8 cellular contexts compared by ENCODE assay signal in genomic region chr19:4401482-4402170, GRCh38. TPM values are rescaled to one million over a fixed set of nuclear protein-coding genes. Genes with fewer than 3 reads are reported as not detected.
DNase-seq lines count a peak whose midpoint lies in the region; ATAC-seq, FAIRE-seq and TF ChIP-seq lines count a peak whose summit lies in the region.

No MANE protein-coding gene starts in this region.

- H3K4me2 ChIP-seq in GM23338: peak overlapping the region; percentile 65

- peak overlapping the region; percentile 98 for H3K4me3 Mint-ChIP-seq in GM23338
- peak overlapping the region; percentile 74 to 89 (median 84) for H3K4me3 Mint-ChIP-seq in T-cell

- TF ChIP-seq CTCF in GM23338 (conservative IDR thresholded peaks at IDR 0.05; ENCODE audit: low read depth in 2 of 2) (no peak), fibroblast of pulmonary artery (IDR thresholded peaks at IDR 0.05; ENCODE audit: low read length, missing control alignments) (no peak)

- DNase-seq in GM23338 (ENCODE audit: low spot score) (no peak), T-cell (no peak), fibroblast of pulmonary artery (ENCODE audit: low read depth) (no peak), skeletal muscle cell (ENCODE audit: low read depth) (no peak), glomerular visceral epithelial cell (ENCODE audit: extremely low spot score) (no peak), NCI-H524 (lab: John Stamatoyannopoulos, UW) (no peak), Ammon's horn (ENCODE audit: low spot score) (no peak), GM19239 (ENCODE audit: insufficient read length, low spot score) (no peak)

- H2AFZ ChIP-seq in GM23338: no peak overlapping the region

- H3K4me1 Mint-ChIP-seq in GM23338: peaks cover 46% of the 10 kb centered on the region
- peaks cover 51 to 68% (median 57%) of the 10 kb centered on the region in 3 donors for H3K4me1 Mint-ChIP-seq in T-cell

- peak overlapping the region; percentile 14; the same call in 1 of the 2 replicates for H3K27ac ChIP-seq in GM23338 (ENCODE audit: low read depth)

- H3K79me2 ChIP-seq in GM23338 (replicated peaks; ENCODE audit: insufficient read depth): peaks cover 84% of the 10 kb centered on the region

- POLR2A ChIA-PET in T-cell (lab: Charles Lee): interaction anchor here in 1 of 2 donors (0.6 to 1.3 kb wide), 8 partner anchors 16 to 639 kb away, joined by 3 to 29 read pairs (median 4); partner anchors contain the start of gene HDGFL2

- H3K9me3 Mint-ChIP-seq in GM23338 (no peaks in the 10 kb centered on the region; the same call in 2 of the 3 replicates), T-cell (no peaks in the 10 kb centered on the region)

- 0 out of 2 replicates have a peak, but pooled peaks cover 10% of the 10 kb centered on the region for H3F3A ChIP-seq in GM23338 (replicated peaks; ENCODE audit: low read depth)

- ATAC-seq in GM23338 (no peak), T-cell (replicated peaks in 1 of 4) (no peak)

- H3K36me3 ChIP-seq in GM23338 (ENCODE audit: insufficient read depth): peaks cover 7% of the 10 kb centered on the region; the same call in 1 of the 2 replicates

- H3K4me3 ChIP-seq in GM23338 (peak overlapping the region; percentile 38), fibroblast of pulmonary artery (replicated peaks; ENCODE audit: low read depth, low read length) (peak overlapping the region; percentile 56), skeletal muscle cell (ENCODE audit: low read depth, low read length) (peak overlapping the region; percentile 47)

- H3K4me1 ChIP-seq in GM23338 (ENCODE audit: insufficient read depth): peaks cover 43% of the 10 kb centered on the region

- no peaks in the 10 kb centered on the region for H3K9me2 ChIP-seq in GM23338 (ENCODE audit: insufficient read depth)

- H3K36me3 Mint-ChIP-seq in GM23338 (ENCODE audit: low read depth): peaks cover 46% of the 10 kb centered on the region
- peaks cover 6% of the 10 kb centered on the region for H3K36me3 Mint-ChIP-seq in T-cell

- no peaks in the 10 kb centered on the region for H3K27me3 ChIP-seq in GM23338 (ENCODE audit: insufficient read depth)

- H3K27ac Mint-ChIP-seq in GM23338 (peak overlapping the region; percentile 95), T-cell (peak overlapping the region; percentile 87 to 92)

- H4K20me1 ChIP-seq in GM23338 (replicated peaks; ENCODE audit: insufficient read depth): peaks cover 59% of the 10 kb centered on the region

- no peak for FAIRE-seq in GM19239 (lab: Jason Lieb, UNC)

- peaks cover 6% of the 10 kb centered on the region for H3K27me3 Mint-ChIP-seq in GM23338 (ENCODE audit: insufficient read depth, low read depth, poor library complexity)
- no peaks in the 10 kb centered on the region for H3K27me3 Mint-ChIP-seq in T-cell

- CTCF ChIA-PET in T-cell (lab: Charles Lee): interaction anchor here in 1 of 2 donors (0.6 to 1.5 kb wide), 11 partner anchors 32 to 1451 kb away, joined by 3 to 18 read pairs (median 5); partner anchors contain the start of genes FEM1A, MPND and YJU2

TF ChIP-seq in GM23338, 12 proteins besides CTCF, POLR2A, EP300 and RAD21 (continues in another document):
- TF ChIP-seq ZNF114 (CRISPR knock-in tag; IDR thresholded peaks at IDR 0.05): no peak
- TF ChIP-seq POLR2AphosphoS5 (IDR thresholded peaks at IDR 0.05; ENCODE audit: low read depth): no peak
- TF ChIP-seq EZH2phosphoT487 (IDR thresholded peaks at IDR 0.05; ENCODE audit: unreplicated experiment): no peak
- TF ChIP-seq NANOG (IDR thresholded peaks at IDR 0.05; ENCODE audit: borderline replicate concordance): no peak
- TF ChIP-seq, protein P1, sequence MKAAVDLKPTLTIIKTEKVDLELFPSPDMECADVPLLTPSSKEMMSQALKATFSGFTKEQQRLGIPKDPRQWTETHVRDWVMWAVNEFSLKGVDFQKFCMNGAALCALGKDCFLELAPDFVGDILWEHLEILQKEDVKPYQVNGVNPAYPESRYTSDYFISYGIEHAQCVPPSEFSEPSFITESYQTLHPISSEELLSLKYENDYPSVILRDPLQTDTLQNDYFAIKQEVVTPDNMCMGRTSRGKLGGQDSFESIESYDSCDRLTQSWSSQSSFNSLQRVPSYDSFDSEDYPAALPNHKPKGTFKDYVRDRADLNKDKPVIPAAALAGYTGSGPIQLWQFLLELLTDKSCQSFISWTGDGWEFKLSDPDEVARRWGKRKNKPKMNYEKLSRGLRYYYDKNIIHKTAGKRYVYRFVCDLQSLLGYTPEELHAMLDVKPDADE (IDR thresholded peaks at IDR 0.05): no peak
- TF ChIP-seq, protein P2, sequence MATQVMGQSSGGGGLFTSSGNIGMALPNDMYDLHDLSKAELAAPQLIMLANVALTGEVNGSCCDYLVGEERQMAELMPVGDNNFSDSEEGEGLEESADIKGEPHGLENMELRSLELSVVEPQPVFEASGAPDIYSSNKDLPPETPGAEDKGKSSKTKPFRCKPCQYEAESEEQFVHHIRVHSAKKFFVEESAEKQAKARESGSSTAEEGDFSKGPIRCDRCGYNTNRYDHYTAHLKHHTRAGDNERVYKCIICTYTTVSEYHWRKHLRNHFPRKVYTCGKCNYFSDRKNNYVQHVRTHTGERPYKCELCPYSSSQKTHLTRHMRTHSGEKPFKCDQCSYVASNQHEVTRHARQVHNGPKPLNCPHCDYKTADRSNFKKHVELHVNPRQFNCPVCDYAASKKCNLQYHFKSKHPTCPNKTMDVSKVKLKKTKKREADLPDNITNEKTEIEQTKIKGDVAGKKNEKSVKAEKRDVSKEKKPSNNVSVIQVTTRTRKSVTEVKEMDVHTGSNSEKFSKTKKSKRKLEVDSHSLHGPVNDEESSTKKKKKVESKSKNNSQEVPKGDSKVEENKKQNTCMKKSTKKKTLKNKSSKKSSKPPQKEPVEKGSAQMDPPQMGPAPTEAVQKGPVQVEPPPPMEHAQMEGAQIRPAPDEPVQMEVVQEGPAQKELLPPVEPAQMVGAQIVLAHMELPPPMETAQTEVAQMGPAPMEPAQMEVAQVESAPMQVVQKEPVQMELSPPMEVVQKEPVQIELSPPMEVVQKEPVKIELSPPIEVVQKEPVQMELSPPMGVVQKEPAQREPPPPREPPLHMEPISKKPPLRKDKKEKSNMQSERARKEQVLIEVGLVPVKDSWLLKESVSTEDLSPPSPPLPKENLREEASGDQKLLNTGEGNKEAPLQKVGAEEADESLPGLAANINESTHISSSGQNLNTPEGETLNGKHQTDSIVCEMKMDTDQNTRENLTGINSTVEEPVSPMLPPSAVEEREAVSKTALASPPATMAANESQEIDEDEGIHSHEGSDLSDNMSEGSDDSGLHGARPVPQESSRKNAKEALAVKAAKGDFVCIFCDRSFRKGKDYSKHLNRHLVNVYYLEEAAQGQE (IDR thresholded peaks at IDR 0.05; ENCODE audit: unreplicated experiment): no peak
- TF ChIP-seq EZH2 (IDR thresholded peaks at IDR 0.05; ENCODE audit: low read depth, unreplicated experiment): no peak

RNA-seq across cellular contexts. Expression of gene CHAF1A, which starts 0.8 kb away (rescaled TPM):
- 84.1 and 113 TPM in 2 replicates for total RNA-seq in GM23338 (2014; rRNA removed; shearing (Covaris generic))
- 109 and 125 TPM in 2 replicates for polyA plus RNA-seq in GM23338 (2016; fragmentation: Nextera tagmentation; extraction: Ambion mirVana)
- 10 to 100 TPM; 14.4 to 27.3 (median 16.5) TPM for total RNA-seq in T-cell

RNA-seq across cellular contexts. Expression of gene SH3GL1, which starts 1.3 kb away (rescaled TPM):
- 85.8 and 89.5 TPM in 2 replicates for total RNA-seq in GM23338 (2014; rRNA removed; shearing (Covaris generic))
- polyA plus RNA-seq in GM23338 (2016; fragmentation: Nextera tagmentation; extraction: Ambion mirVana): 73.1 and 75.6 TPM in 2 replicates
- total RNA-seq in T-cell: 10 to 100 TPM; 38.8 to 51.5 (median 45.7) TPM

RNA-seq across cellular contexts. Expression of gene UBXN6, which starts 56.0 kb away (rescaled TPM):
- 21.6 TPM in 2 replicates for total RNA-seq in GM23338 (2014; rRNA removed; shearing (Covaris generic))
- 19.1 and 20.4 TPM in 2 replicates for polyA plus RNA-seq in GM23338 (2016; fragmentation: Nextera tagmentation; extraction: Ambion mirVana)
- 10 to 100 TPM; 49.7 to 86.4 (median 76.5) TPM for total RNA-seq in T-cell

RNA-seq across cellular contexts. Expression of gene MPND, which starts 58.3 kb away (rescaled TPM):
- total RNA-seq in GM23338 (2014; rRNA removed; shearing (Covaris generic)): 9.1 and 15.6 TPM in 2 replicates
- polyA plus RNA-seq in GM23338 (2016; fragmentation: Nextera tagmentation; extraction: Ambion mirVana): 11.8 and 22.5 TPM in 2 replicates
- 10 to 100 TPM; 10.7 to 27.3 (median 22.6) TPM for total RNA-seq in T-cell
